Comparison of ENCODE assay signal across 3 cellular contexts in the genomic region with DNA sequence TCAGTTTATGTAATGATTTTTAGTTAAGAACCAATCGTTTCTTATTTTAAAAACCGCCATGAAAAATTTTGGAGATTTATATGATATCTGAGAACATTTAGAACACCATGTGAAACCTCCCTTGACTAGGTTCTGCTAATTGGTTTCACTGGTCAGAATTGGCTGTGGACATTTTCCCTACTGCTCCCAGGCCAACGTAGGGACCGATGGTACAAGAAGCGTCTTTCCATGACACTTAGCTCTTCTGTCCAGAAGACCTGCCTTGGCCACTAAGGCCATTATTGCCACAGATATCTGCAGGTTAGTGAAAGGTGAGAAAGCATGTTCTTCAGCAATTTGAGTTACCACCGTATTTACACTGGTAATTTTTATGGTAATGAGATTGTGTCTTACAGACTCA.
"Had no signal": no experiment of that assay in that cellular context is flagged by ENCODE, and none has a peak within 500 bp of the region (broad histone marks: within the 10 kb centered on the region; RNA-seq: fewer than 3 reads in every experiment).

No MANE protein-coding gene starts in this region.

- ATAC-seq: GM12878 had no signal

- DNase-seq: GDM1, GF-D8 had no signal

- H3K4me3 ChIP-seq: GM12878 had no signal
